Comparison of ENCODE assay signal across 17 cellular contexts in the genomic region with DNA sequence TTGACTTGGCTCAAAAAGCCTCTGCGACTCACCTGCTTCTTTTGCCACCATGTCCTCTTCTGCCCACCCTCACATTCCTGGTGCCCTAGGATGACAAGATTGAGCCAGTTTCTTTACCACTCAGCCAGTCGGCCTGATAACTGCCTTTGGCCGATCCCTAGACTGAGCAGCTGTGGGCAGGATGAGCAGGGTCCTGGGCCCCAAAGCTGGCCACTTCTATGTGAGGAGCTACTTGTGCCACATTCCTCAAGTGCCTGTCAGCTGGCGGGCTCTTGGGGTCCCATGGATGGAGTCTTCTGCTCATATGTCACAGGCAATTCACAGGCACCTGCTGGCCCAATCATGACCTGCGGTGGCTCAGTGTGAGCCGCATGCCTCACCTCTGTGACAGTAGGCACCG. TPM values are rescaled to one million over a fixed set of nuclear protein-coding genes. Genes with fewer than 3 reads are reported as not detected.
DNase-seq lines count a peak whose midpoint lies in the region; ATAC-seq and TF ChIP-seq lines count a peak whose summit lies in the region.
"Had no signal": no experiment of that assay in that cellular context is flagged by ENCODE, and none has a peak within 500 bp of the region (broad histone marks: within the 10 kb centered on the region; RNA-seq: fewer than 3 reads in every experiment).

No MANE protein-coding gene starts in this region.

- H3K18ac ChIP-seq in H9 (ENCODE audit: insufficient read length, low read depth, low read length) = no peak overlapping the region

- H3K4me1 Mint-ChIP-seq in H9 = no peaks in the 10 kb centered on the region
- H3K4me1 Mint-ChIP-seq: CD14-positive monocyte had no signal

- TF ChIP-seq POLR2A in spleen (IDR thresholded peaks at IDR 0.05) = no peak

- H3K14ac ChIP-seq in H9 (ENCODE audit: insufficient read depth, low read length) = no peak overlapping the region

- H3K23me2 ChIP-seq in H9 (ENCODE audit: insufficient read length, low read depth, low read length, poor library complexity, severe bottlenecking) = no peaks in the 10 kb centered on the region

- intact Hi-C loops in spleen (cut with DNase I; ENCODE audit: low total_unique reads) = no loop called here

- H3K27ac ChIP-seq in H9 (ENCODE audit: insufficient read length, low read depth, low read length) (no peak overlapping the region), VCaP (peak overlapping the region; percentile 67), layer of hippocampus (ENCODE audit: low read depth, low read length) (peak overlapping the region; percentile 68), spleen (no peak overlapping the region)
- H3K27ac ChIP-seq: A549 had no signal

- no peak overlapping the region for H3K4ac ChIP-seq in H9 (ENCODE audit: low read depth, low read length)

- ATAC-seq in HG03135 (IDR thresholded peaks at IDR 0.05; ENCODE audit: unreplicated experiment) (no peak), HG03108 (IDR thresholded peaks at IDR 0.05; ENCODE audit: unreplicated experiment) (no peak)
- ATAC-seq: A549 had no signal

- no peak overlapping the region for H3K23ac ChIP-seq in H9 (ENCODE audit: insufficient read length, low read depth, low read length)

- H3K4me3 ChIP-seq in spleen = no peak overlapping the region
- H3K4me3 ChIP-seq: A549 had no signal

- no peak overlapping the region for H3K4me3 Mint-ChIP-seq in H9
- H3K4me3 Mint-ChIP-seq: B cell, CD14-positive monocyte had no signal

- no peaks in the 10 kb centered on the region for H4K20me1 ChIP-seq in H9 (ENCODE audit: control insufficient read depth, insufficient read depth, insufficient read length)

- H3K56ac ChIP-seq in H9 (ENCODE audit: insufficient read length, low read depth, low read length) = no peak overlapping the region

- H2BK15ac ChIP-seq in H9 (ENCODE audit: low read depth, low read length) = no peak overlapping the region

- H4K5ac ChIP-seq in H9 (ENCODE audit: insufficient read length, low read depth, low read length) = no peak overlapping the region

- DNase-seq in H9 = no peak
- DNase-seq in spleen = peak; percentile 37
- no peak for DNase-seq in NCI-H524 treated with DMSO at 0.1 percent for 48 hours (lab: John Stamatoyannopoulos, UW)
- DNase-seq: Karpas-422, NCI-H1694 treated with DMSO at 0.1 percent for 48 hours, NCI-H2081 treated with DMSO at 0.1 percent for 48 hours, NCI-H2171 treated with DMSO at 0.1 percent for 48 hours, NCI-H526 treated with DMSO at 0.1 percent for 48 hours, OCI-M1, Right ventricle myocardium superior had no signal

- H3K79me1 ChIP-seq in H9 (ENCODE audit: insufficient read depth, low read depth, low read length, poor library complexity, severe bottlenecking) = no peaks in the 10 kb centered on the region

- H3K4me1 ChIP-seq in H9 (ENCODE audit: insufficient read depth, low read length) = no peaks in the 10 kb centered on the region
- peaks cover 0 to 21% (median 0%) of the 10 kb centered on the region in 6 donors for H3K4me1 ChIP-seq in spleen

- H3K79me2 ChIP-seq in H9 (ENCODE audit: insufficient read depth, low read length) = no peaks in the 10 kb centered on the region

- no CpG with 5 or more reads among the region's 7 CpGs for WGBS in H9 (ENCODE audit: extremely low coverage, insufficient read length, low lambda C conversion rate)
- 91 to 99% (median 96%) methylated on average over 6 to 7 of the region's 7 CpGs for WGBS in spleen, 5 donors

- no peak overlapping the region for H2BK20ac ChIP-seq in H9 (ENCODE audit: low read depth, low read length, poor library complexity, severe bottlenecking)

- no peak overlapping the region for H2BK12ac ChIP-seq in H9 (ENCODE audit: insufficient read length, low read depth, low read length)

- peaks cover 31 to 82% (median 57%) of the 10 kb centered on the region in 3 experiments; a peak in 6 of 7 replicates for H3K36me3 Mint-ChIP-seq in H9 (ENCODE audit: insufficient read depth in 1 of 3, low read depth in 3 of 3)

- no peaks in the 10 kb centered on the region for H3K9me3 Mint-ChIP-seq in H9
- H3K9me3 Mint-ChIP-seq: CD14-positive monocyte had no signal

- no peak overlapping the region for H2AK5ac ChIP-seq in H9 (ENCODE audit: insufficient read length, low read length)

- no peak overlapping the region for H4K91ac ChIP-seq in H9 (ENCODE audit: insufficient read length, low read depth, low read length)

- H3K27me3 Mint-ChIP-seq in H9 (ENCODE audit: low read depth) = no peaks in the 10 kb centered on the region
- H3K27me3 Mint-ChIP-seq: B cell had no signal

- H3K36me3 ChIP-seq in spleen = peaks cover 6 to 100% (median 91%) of the 10 kb centered on the region in 6 donors

- no peak overlapping the region for H2BK5ac ChIP-seq in H9 (ENCODE audit: insufficient read length, low read length)

- H2BK120ac ChIP-seq in H9 (ENCODE audit: low read depth, low read length, poor library complexity, severe bottlenecking) = no peak overlapping the region

- peak overlapping the region in 2 of 3 experiments; percentile 4 to 31; a peak in 1 of 7 replicates for H3K27ac Mint-ChIP-seq in H9
- H3K27ac Mint-ChIP-seq: B cell had no signal

- H3K27me3 ChIP-seq in H9 (ENCODE audit: insufficient read depth, low read length) (no peaks in the 10 kb centered on the region), layer of hippocampus (ENCODE audit: control insufficient read depth, insufficient read depth, low read length) (no peaks in the 10 kb centered on the region), spleen (replicated peaks in 1 of 7) (no peaks in the 10 kb centered on the region)

- no peak overlapping the region for H4K8ac ChIP-seq in H9 (replicated peaks; ENCODE audit: insufficient read length, low read depth, low read length)

- no peak overlapping the region for H3K4me2 ChIP-seq in H9 (ENCODE audit: insufficient read depth, insufficient read length, low read length)
- H3K4me2 ChIP-seq: A549 had no signal

- H3K9me3 ChIP-seq in H9 (ENCODE audit: control insufficient read depth, low read depth, low read length) (no peaks in the 10 kb centered on the region), spleen (no peaks in the 10 kb centered on the region)
- H3K9me3 ChIP-seq: A549 had no signal

- no peak overlapping the region for H2AFZ ChIP-seq in H9 (ENCODE audit: low read length)

- no peak for TF ChIP-seq CTCF in H9 (conservative IDR thresholded peaks at IDR 0.05)
- TF ChIP-seq CTCF in VCaP (conservative IDR thresholded peaks at IDR 0.05) = no peak
- TF ChIP-seq CTCF in spleen (IDR thresholded peaks at IDR 0.05 in 8 of 11, conservative IDR thresholded peaks at IDR 0.05 in 3 of 11) = no peak

- no peak overlapping the region for H3K9ac ChIP-seq in H9 (ENCODE audit: extremely low read depth, insufficient read length, low read length)

- H3T11ph ChIP-seq in H9 (ENCODE audit: low read length) = no peak overlapping the region

RNA-seq across cellular contexts. Expression of a gene that starts 16.5 kb away (rescaled TPM):
- total RNA-seq in H9 (2021) (200 and 209 TPM in 2 replicates), spleen (100 to 1,000 TPM in 3 of 7 donors, 10 to 100 TPM in 4; 72.0 to 209 (median 91.9) TPM)
- 100 to 1,000 TPM; 151 to 190 (median 166) TPM for polyA plus RNA-seq in spleen

RNA-seq across cellular contexts. Expression of a gene that starts 25.8 kb away (rescaled TPM):
- total RNA-seq in H9 (2021) = 24.3 and 25.9 TPM in 2 replicates
- total RNA-seq in spleen = 10 to 100 TPM; 13.0 to 34.0 (median 26.0) TPM
- 10 to 100 TPM; 47.3 to 56.7 (median 54.2) TPM for polyA plus RNA-seq in spleen

Comparison
In these comparisons a context has a peak if more than half of its experiments do, and no peak if none do; other contexts are left out.
1. H3K27ac ChIP-seq: peak in VCaP (single experiment) and layer of hippocampus (single experiment); none in H9 (single experiment) and spleen (0 of 8).